Comparison of ENCODE assay signal across 27 cellular contexts in genomic region chr17:40916366-40916765, GRCh38. TPM values are rescaled to one million over a fixed set of nuclear protein-coding genes. Genes with fewer than 3 reads are reported as not detected.
A peak's percentile ranks its signal among the peaks of the same experiment; 100 is the strongest.
DNase-seq lines count a peak whose midpoint lies in the region; ATAC-seq and TF ChIP-seq lines count a peak whose summit lies in the region.
"Had no signal": no experiment of that assay in that cellular context is flagged by ENCODE, and none has a peak within 500 bp of the region (broad histone marks: within the 10 kb centered on the region; RNA-seq: fewer than 3 reads in every experiment).

No MANE protein-coding gene starts in this region.

- no peaks in the 10 kb centered on the region for H3K9me3 ChIP-seq in mesenchymal stem cell (ENCODE audit: control insufficient read depth, low read length)
- H3K9me3 ChIP-seq: heart left ventricle, left ventricle myocardium inferior, testis had no signal

- H2BK12ac ChIP-seq in mesenchymal stem cell (ENCODE audit: low read length in 2 of 2): peak overlapping the region in 1 of 2 experiments; percentile 33

- ATAC-seq in GM19328 (IDR thresholded peaks at IDR 0.05; ENCODE audit: unreplicated experiment): no peak
- ATAC-seq: activated CD4-positive, CD25-positive, alpha-beta regulatory T cell treated with anti-CD3 and anti-CD28 coated beads, Interleukin-2, amount 50 U/mL, for 24 hours; activated CD8-positive, alpha-beta T cell treated with anti-CD3 and anti-CD28 coated beads, Interleukin-2, amount 10 ng/mL, durations not matched to agents 7 days and 5 days; heart left ventricle; K562; Right ventricle myocardium inferior; T-cell had no signal

- no CpG with 5 or more reads among the region's 1 CpG for WGBS in mesenchymal stem cell

- H3K79me1 ChIP-seq in mesenchymal stem cell (replicated peaks; ENCODE audit: low read length, poor library complexity, severe bottlenecking): no peaks in the 10 kb centered on the region

- H3K18ac ChIP-seq in mesenchymal stem cell (ENCODE audit: low read depth in 1 of 2, low read length in 2 of 2): no peak overlapping the region

- in situ Hi-C loops in brain microvascular endothelial cell (cut with HindIII; ENCODE audit: low pct_ligation_motif_present, low sequenced_read_pairs): no loop called here

- H3K4me2 ChIP-seq in mesenchymal stem cell (ENCODE audit: low read length, poor library complexity, severe bottlenecking): no peak overlapping the region

- H3K4me3 Mint-ChIP-seq in HFFc6: no peak overlapping the region
- H3K4me3 Mint-ChIP-seq: activated CD8-positive, alpha-beta T cell treated with anti-CD3 and anti-CD28 coated beads, Interleukin-2, amount 10 ng/mL, durations not matched to agents 7 days and 5 days; T-cell had no signal

- peak overlapping the region; percentile 85 for H2BK5ac ChIP-seq in mesenchymal stem cell (ENCODE audit: low read depth, low read length, poor library complexity, severe bottlenecking)

- H3K9ac ChIP-seq in mesenchymal stem cell (ENCODE audit: low read length): peak overlapping the region; percentile 83

- DNase-seq in HFFc6: no peak
- no peak for DNase-seq in brain microvascular endothelial cell
- no peak for DNase-seq in mesenchymal stem cell
- DNase-seq in H7: no peak
- no peak for DNase-seq in NCI-H774 (lab: John Stamatoyannopoulos, UW)
- DNase-seq in DMS114 treated with DMSO at 0.1 percent for 48 hours (lab: John Stamatoyannopoulos, UW; ENCODE audit: unreplicated experiment): no peak
- DNase-seq: activated CD8-positive, alpha-beta T cell treated with anti-CD3 and anti-CD28 coated beads, Interleukin-2, amount 10 ng/mL, durations not matched to agents 7 days and 5 days; activated gamma-delta T cell treated with Interleukin-2 at 50 U/mL for 16 hours; activated T-cell treated with anti-CD3 and anti-CD28 coated beads, Interleukin-2, amount 50 U/mL, for 1 hour; cortex of kidney; DND-41; heart left ventricle; left ventricle myocardium inferior; NCI-H1436 treated with DMSO at 0.1 percent for 48 hours; NCI-H526 treated with DMSO at 0.1 percent for 48 hours; small intestine; stimulated activated naive CD4-positive, alpha-beta T cell; T-cell; testis had no signal

- H4K91ac ChIP-seq in mesenchymal stem cell (ENCODE audit: low read length): peak overlapping the region; percentile 43

- H3K4me3 ChIP-seq in brain microvascular endothelial cell (ENCODE audit: low read depth, low read length) (no peak overlapping the region), mesenchymal stem cell (ENCODE audit: insufficient read depth in 1 of 2, low read depth in 1 of 2, low read length in 2 of 2) (no peak overlapping the region), H7 (ENCODE audit: insufficient read depth, low read depth, low read length) (no peak overlapping the region)
- H3K4me3 ChIP-seq: heart left ventricle, K562, left ventricle myocardium inferior, testis had no signal

- H3K4me1 ChIP-seq in mesenchymal stem cell (ENCODE audit: control insufficient read depth, insufficient read depth, low read depth, low read length): peaks cover 6% of the 10 kb centered on the region
- H3K4me1 ChIP-seq: left ventricle myocardium inferior, testis had no signal

- H3K27me3 Mint-ChIP-seq in HFFc6 (ENCODE audit: insufficient read depth): no peaks in the 10 kb centered on the region

- H3K27me3 ChIP-seq in brain microvascular endothelial cell (replicated peaks) (no peaks in the 10 kb centered on the region), mesenchymal stem cell (ENCODE audit: control insufficient read depth in 1 of 2, insufficient read depth in 1 of 2, low read length in 2 of 2) (no peaks in the 10 kb centered on the region), H7 (ENCODE audit: control insufficient read depth, insufficient read depth, low read length) (no peaks in the 10 kb centered on the region)
- H3K27me3 ChIP-seq: heart left ventricle, testis had no signal

- no peak overlapping the region for H2AFZ ChIP-seq in mesenchymal stem cell (ENCODE audit: low read depth, low read length)

- H3K4ac ChIP-seq in mesenchymal stem cell (ENCODE audit: low read depth in 1 of 2, low read length in 2 of 2): no peak overlapping the region

- no peak overlapping the region for H3K23ac ChIP-seq in mesenchymal stem cell (ENCODE audit: low read length in 2 of 2)

- peak overlapping the region; percentile 97 for H2AK5ac ChIP-seq in mesenchymal stem cell (ENCODE audit: low read length, severe bottlenecking)

- peak overlapping the region; percentile 15 for H2BK15ac ChIP-seq in mesenchymal stem cell (ENCODE audit: low read depth, poor library complexity, severe bottlenecking)

- no peak overlapping the region for H3K14ac ChIP-seq in mesenchymal stem cell (ENCODE audit: low read length in 2 of 2)

- TF ChIP-seq CTCF in HFFc6 (IDR thresholded peaks at IDR 0.05) (no peak), brain microvascular endothelial cell (IDR thresholded peaks at IDR 0.05; ENCODE audit: low read depth, low read length, missing control alignments) (no peak)

- H3K9me3 Mint-ChIP-seq in HFFc6: no peaks in the 10 kb centered on the region
- H3K9me3 Mint-ChIP-seq: T-cell had no signal

- H3K4me1 Mint-ChIP-seq in HFFc6 (ENCODE audit: low read depth): peaks cover 58% of the 10 kb centered on the region

- H3K27ac ChIP-seq in brain microvascular endothelial cell (peak overlapping the region; percentile 90), mesenchymal stem cell (ENCODE audit: low read length, poor library complexity, severe bottlenecking) (peak overlapping the region; percentile 91)
- H3K27ac ChIP-seq: heart left ventricle, left ventricle myocardium inferior, testis had no signal

- H3K36me3 ChIP-seq in brain microvascular endothelial cell (replicated peaks) (no peaks in the 10 kb centered on the region), mesenchymal stem cell (ENCODE audit: control insufficient read depth in 1 of 2, insufficient read depth in 2 of 2, low read depth in 1 of 2, low read length in 2 of 2) (no peaks in the 10 kb centered on the region), H7 (replicated peaks; ENCODE audit: control insufficient read depth, insufficient read depth, low read length) (no peaks in the 10 kb centered on the region)
- H3K36me3 ChIP-seq: heart left ventricle, left ventricle myocardium inferior had no signal

- 0 out of 2 replicates have a peak, but pooled peaks cover 7% of the 10 kb centered on the region for H3K36me3 Mint-ChIP-seq in HFFc6 (ENCODE audit: low read depth)
- H3K36me3 Mint-ChIP-seq: T-cell had no signal

- peak overlapping the region; percentile 99 for H3K27ac Mint-ChIP-seq in HFFc6
- H3K27ac Mint-ChIP-seq: activated CD8-positive, alpha-beta T cell treated with anti-CD3 and anti-CD28 coated beads, Interleukin-2, amount 10 ng/mL, durations not matched to agents 7 days and 5 days; T-cell had no signal

- no peak overlapping the region for H2BK120ac ChIP-seq in mesenchymal stem cell (ENCODE audit: low read depth, low read length)

- no peak overlapping the region for H4K8ac ChIP-seq in mesenchymal stem cell (ENCODE audit: low read length)

RNA-seq across cellular contexts. Expression of gene KRT23, which starts 21.1 kb away (rescaled TPM):
- total RNA-seq in HFFc6 (2021; fragmentation: NEBNext Ultra II Directional; extraction: Animal tissue kit (Norgen Biotek cat#: 25700)): under 1 TPM in 1 of 6 experiments, not detected in 5; 0.14 TPM
- not detected for polyA plus RNA-seq in mesenchymal stem cell (2013, experiment 1 of 2)
- polyA plus RNA-seq in mesenchymal stem cell (2013, experiment 2 of 2): not detected
- total RNA-seq in H7 (2014; rRNA removed; shearing (Covaris generic)): not detected in 2 replicates
- total RNA-seq: activated CD8-positive, alpha-beta T cell treated with anti-CD3 and anti-CD28 coated beads, Interleukin-2, amount 10 ng/mL, durations not matched to agents 7 days and 5 days; H1; K562; pulmonary artery endothelial cell; T-cell had no signal
- polyA plus RNA-seq: H1, heart left ventricle, K562 had no signal

RNA-seq across cellular contexts. Expression of gene KRT20, which starts 31.3 kb away (rescaled TPM):
- total RNA-seq in HFFc6 (2021; fragmentation: NEBNext Ultra II Directional; extraction: Animal tissue kit (Norgen Biotek cat#: 25700)): not detected
- polyA plus RNA-seq in mesenchymal stem cell (2013, experiment 1 of 2): not detected
- not detected for polyA plus RNA-seq in mesenchymal stem cell (2013, experiment 2 of 2)
- not detected in 2 replicates for total RNA-seq in H7 (2014; rRNA removed; shearing (Covaris generic))
- total RNA-seq: activated CD8-positive, alpha-beta T cell treated with anti-CD3 and anti-CD28 coated beads, Interleukin-2, amount 10 ng/mL, durations not matched to agents 7 days and 5 days; H1; heart left ventricle; left ventricle myocardium inferior; pulmonary artery endothelial cell; Right ventricle myocardium inferior; testis had no signal
- polyA plus RNA-seq: H1, K562 had no signal

RNA-seq across cellular contexts. Expression of gene KRT12, which starts 49.3 kb away (rescaled TPM):
- not detected for total RNA-seq in HFFc6 (2021; fragmentation: NEBNext Ultra II Directional; extraction: Animal tissue kit (Norgen Biotek cat#: 25700))
- not detected for polyA plus RNA-seq in mesenchymal stem cell (2013, experiment 1 of 2)
- not detected for polyA plus RNA-seq in mesenchymal stem cell (2013, experiment 2 of 2)
- not detected in 2 replicates for total RNA-seq in H7 (2014; rRNA removed; shearing (Covaris generic))
- total RNA-seq: activated CD8-positive, alpha-beta T cell treated with anti-CD3 and anti-CD28 coated beads, Interleukin-2, amount 10 ng/mL, durations not matched to agents 7 days and 5 days; H1; heart left ventricle; left ventricle myocardium inferior; mucosa of gallbladder; pulmonary artery endothelial cell; Right ventricle myocardium inferior had no signal
- polyA plus RNA-seq: adipose tissue, H1, heart left ventricle had no signal

RNA-seq across cellular contexts. Expression of gene KRT39, which starts 50.4 kb away (rescaled TPM):
- total RNA-seq in HFFc6 (2021; fragmentation: NEBNext Ultra II Directional; extraction: Animal tissue kit (Norgen Biotek cat#: 25700)): not detected
- 0.06 TPM for polyA plus RNA-seq in mesenchymal stem cell (2013, experiment 1 of 2)
- not detected for polyA plus RNA-seq in mesenchymal stem cell (2013, experiment 2 of 2)
- not detected in 2 replicates for total RNA-seq in H7 (2014; rRNA removed; shearing (Covaris generic))
- total RNA-seq: activated CD8-positive, alpha-beta T cell treated with anti-CD3 and anti-CD28 coated beads, Interleukin-2, amount 10 ng/mL, durations not matched to agents 7 days and 5 days; H1; heart left ventricle; K562; left ventricle myocardium inferior; mucosa of gallbladder; pulmonary artery endothelial cell; Right ventricle myocardium inferior; T-cell; testis had no signal
- polyA plus RNA-seq: H1, heart left ventricle, K562 had no signal
